8 cellular contexts compared by ENCODE assay signal in genomic region chr14:104797112-104798044, GRCh38. TPM values are rescaled to one million over a fixed set of nuclear protein-coding genes. Genes with fewer than 3 reads are reported as not detected.
DNase-seq lines count a peak whose midpoint lies in the region; ATAC-seq and TF ChIP-seq lines count a peak whose summit lies in the region.

No MANE protein-coding gene starts in this region.

- H3K36me3 ChIP-seq in ascending aorta (no peaks in the 10 kb centered on the region), mucosa of rectum (ENCODE audit: control insufficient read depth in 2 of 2, insufficient read depth in 2 of 2, low read length in 2 of 2) (no peaks in the 10 kb centered on the region)

- H3K4me1 ChIP-seq in ascending aorta: peaks cover 36 to 41% of the 10 kb centered on the region in 2 donors
- H3K4me1 ChIP-seq in mucosa of rectum (ENCODE audit: control insufficient read depth in 2 of 2, insufficient read depth in 2 of 2, low read length in 2 of 2): peaks cover 50 to 69% of the 10 kb centered on the region in 2 donors

- H3K4me3 ChIP-seq in ascending aorta (no peak overlapping the region), mucosa of rectum (ENCODE audit: low read length in 2 of 2) (no peak overlapping the region)

- H3K27ac Mint-ChIP-seq in HFFc6: no peak overlapping the region

- no peaks in the 10 kb centered on the region for H3K9me3 ChIP-seq in ascending aorta
- H3K9me3 ChIP-seq in mucosa of rectum (ENCODE audit: control insufficient read depth in 2 of 2, low read length in 2 of 2): no peaks in the 10 kb centered on the region

- H3K4me3 Mint-ChIP-seq in HFFc6: no peak overlapping the region

- no peak for ATAC-seq in HG03432 (IDR thresholded peaks at IDR 0.05; ENCODE audit: unreplicated experiment)

- peak overlapping the region; percentile 96 to 99 for H3K27ac ChIP-seq in ascending aorta
- peak overlapping the region; percentile 56 to 60 for H3K27ac ChIP-seq in mucosa of rectum (ENCODE audit: low read depth in 2 of 2, low read length in 2 of 2)

- H3K36me3 Mint-ChIP-seq in HFFc6 (ENCODE audit: low read depth): peaks cover 5% of the 10 kb centered on the region; the same call in 1 of the 2 replicates

- intact Hi-C loops in ascending aorta (cut with DNase I): no loop called here

- peak overlapping the region in 1 of 2 donors; percentile 42 for H3K9ac ChIP-seq in mucosa of rectum (ENCODE audit: low read depth in 1 of 2, low read length in 2 of 2)

- no peaks in the 10 kb centered on the region for H3K9me3 Mint-ChIP-seq in HFFc6

- DNase-seq in 8988T (peak; percentile 83), HFFc6 (no peak), ascending aorta (ENCODE audit: low spot score in 2 of 2) (no peak), inferior parietal cortex (ENCODE audit: extremely low spot score) (no peak), NCI-H2196 (lab: John Stamatoyannopoulos, UW; ENCODE audit: unreplicated experiment) (no peak)
- no peak for DNase-seq in stimulated activated CD4-positive, alpha-beta T cell treated with anti-CD3 and anti-CD28 coated beads, Interleukin-4, amount 100 ng/mL, for 4 hours

- 0 out of 2 replicates have a peak, but pooled peaks have one; percentile 19 for TF ChIP-seq CTCF in HFFc6 (IDR thresholded peaks at IDR 0.05)
- no peak for TF ChIP-seq CTCF in ascending aorta (IDR thresholded peaks at IDR 0.05)

- H3K4me1 Mint-ChIP-seq in HFFc6 (ENCODE audit: low read depth): peaks cover 20% of the 10 kb centered on the region

- peaks cover 2% of the 10 kb centered on the region; the same call in 1 of the 2 replicates for H3K27me3 Mint-ChIP-seq in HFFc6 (ENCODE audit: insufficient read depth)

- no peaks in the 10 kb centered on the region for H3K27me3 ChIP-seq in ascending aorta
- no peaks in the 10 kb centered on the region for H3K27me3 ChIP-seq in mucosa of rectum (ENCODE audit: control insufficient read depth in 2 of 2, insufficient read depth in 2 of 2, low read length in 2 of 2)

RNA-seq across cellular contexts. Expression of gene AKT1, which starts 1.8 kb away (rescaled TPM):
- 100 to 1,000 TPM; 164 to 191 (median 173) TPM for total RNA-seq in HFFc6 (2021; fragmentation: NEBNext Ultra II Directional; extraction: Animal tissue kit (Norgen Biotek cat#: 25700))
- total RNA-seq in ascending aorta: 112 TPM

RNA-seq across cellular contexts. Expression of gene ZBTB42, which starts 3.5 kb away (rescaled TPM):
- 1 to 10 TPM; 1.3 to 1.8 (median 1.5) TPM for total RNA-seq in HFFc6 (2021; fragmentation: NEBNext Ultra II Directional; extraction: Animal tissue kit (Norgen Biotek cat#: 25700))
- 23.5 TPM for total RNA-seq in ascending aorta

RNA-seq across cellular contexts. Expression of gene SIVA1, which starts 44.4 kb away (rescaled TPM):
- 10 to 100 TPM; 78.3 to 95.8 (median 82.5) TPM for total RNA-seq in HFFc6 (2021; fragmentation: NEBNext Ultra II Directional; extraction: Animal tissue kit (Norgen Biotek cat#: 25700))
- total RNA-seq in ascending aorta: 410 TPM
